In genomic region chr11:12101318-12101717, GRCh38 we compare ENCODE assay signal across 19 cellular contexts.
"Had no signal": no experiment of that assay in that cellular context is flagged by ENCODE, and none has a peak within 500 bp of the region (broad histone marks: within the 10 kb centered on the region; RNA-seq: fewer than 3 reads in every experiment).

No MANE protein-coding gene starts in this region.

- DNase-seq: effector CD4-positive, alpha-beta T cell; endodermal cell; foreskin keratinocyte; stimulated activated CD4-positive, alpha-beta T cell treated with anti-CD3 and anti-CD28 coated beads, Interleukin-12 subunit alpha, Interleukin-12 subunit beta, amount 100 ng/mL, for 4 hours; stimulated activated CD4-positive, alpha-beta T cell treated with anti-CD3 and anti-CD28 coated beads, Interleukin-1b, Interleukin-23, amount 100 ng/mL, for 48 hours; stimulated activated CD4-positive, alpha-beta T cell treated with anti-CD3 and anti-CD28 coated beads, Interleukin-4, amount 100 ng/mL, for 1 hour; stimulated activated CD8-positive, alpha-beta memory T cell treated with anti-CD3 and anti-CD28 coated beads, Interleukin-4, amount 100 ng/mL, for 48 hours; stimulated activated naive CD4-positive, alpha-beta T cell treated with Interleukin-2 at 50 U/mL for 16 hours had no signal

- H3K4me2 ChIP-seq: smooth muscle cell had no signal

- H3K27me3 ChIP-seq: foreskin keratinocyte, gastroesophageal sphincter, heart left ventricle, right atrium auricular region, vagina had no signal

- H3K9me3 ChIP-seq: gastroesophageal sphincter, heart left ventricle, lower lobe of right lung, prostate gland, right atrium auricular region, thoracic aorta, vagina had no signal

- ATAC-seq: esophagus mucosa, foreskin keratinocyte had no signal

- H3K9me3 Mint-ChIP-seq: endodermal cell, nephron had no signal

- H3K27ac Mint-ChIP-seq: endodermal cell, nephron had no signal

- H3K36me3 ChIP-seq: gastroesophageal sphincter, heart left ventricle, lower lobe of right lung, prostate gland, right atrium auricular region, thoracic aorta, vagina had no signal

- H3K27ac ChIP-seq: epithelial cell of prostate, foreskin keratinocyte, gastroesophageal sphincter, heart left ventricle, prostate gland, thoracic aorta, vagina had no signal

- H3K4me3 Mint-ChIP-seq: endodermal cell, nephron had no signal

- H3K4me3 ChIP-seq: gastroesophageal sphincter, heart left ventricle, lower lobe of right lung, prostate gland, right atrium auricular region, smooth muscle cell, thoracic aorta, vagina had no signal

- H3K4me1 ChIP-seq: prostate gland, vagina had no signal

- H3K4me1 Mint-ChIP-seq: nephron had no signal
